Comparison of ENCODE assay signal across 9 cellular contexts in genomic region chr5:56070795-56071539, GRCh38.
A peak's percentile ranks its signal among the peaks of the same experiment; 100 is the strongest.
DNase-seq lines count a peak whose midpoint lies in the region; ATAC-seq, FAIRE-seq and TF ChIP-seq lines count a peak whose summit lies in the region.
"Had no signal": no experiment of that assay in that cellular context is flagged by ENCODE, and none has a peak within 500 bp of the region (broad histone marks: within the 10 kb centered on the region; RNA-seq: fewer than 3 reads in every experiment).

No MANE protein-coding gene starts in this region.

- peak; percentile 65 for ATAC-seq in activated CD8-positive, alpha-beta T cell treated with anti-CD3 and anti-CD28 coated beads for 36 hours

- peak overlapping the region in 1 of 2 donors; percentile 16 for H3K9ac ChIP-seq in kidney (ENCODE audit: low read length in 2 of 2)

- H3K4me1 Mint-ChIP-seq in activated CD4-positive, alpha-beta T cell treated with anti-CD3 and anti-CD28 coated beads, Interleukin-2, amount 10 ng/mL, durations not matched to agents 7 days and 5 days: peaks cover 78% of the 10 kb centered on the region
- peaks cover 52% of the 10 kb centered on the region for H3K4me1 Mint-ChIP-seq in activated CD8-positive, alpha-beta T cell treated with anti-CD3 and anti-CD28 coated beads for 36 hours (ENCODE audit: low read depth)

- peak overlapping the region; percentile 88 for H3K27ac Mint-ChIP-seq in activated CD4-positive, alpha-beta T cell treated with anti-CD3 and anti-CD28 coated beads, Interleukin-2, amount 10 ng/mL, durations not matched to agents 7 days and 5 days
- no peak overlapping the region for H3K27ac Mint-ChIP-seq in activated CD8-positive, alpha-beta T cell treated with anti-CD3 and anti-CD28 coated beads for 36 hours

- peaks cover 16% of the 10 kb centered on the region for H3K36me3 Mint-ChIP-seq in activated CD4-positive, alpha-beta T cell treated with anti-CD3 and anti-CD28 coated beads, Interleukin-2, amount 10 ng/mL, durations not matched to agents 7 days and 5 days (ENCODE audit: low read depth)
- H3K36me3 Mint-ChIP-seq in activated CD8-positive, alpha-beta T cell treated with anti-CD3 and anti-CD28 coated beads for 36 hours (ENCODE audit: low read depth): no peaks in the 10 kb centered on the region

- H3K27ac ChIP-seq in kidney (ENCODE audit: low read depth in 2 of 2, low read length in 2 of 2): peak overlapping the region; percentile 5 to 44
- peak overlapping the region; percentile 87 for H3K27ac ChIP-seq in thymus (ENCODE audit: low read depth)
- peak overlapping the region in 27 of 59 donors; percentile 2 to 71 (median 35) for H3K27ac ChIP-seq in dorsolateral prefrontal cortex

- H3K27me3 Mint-ChIP-seq in activated CD4-positive, alpha-beta T cell treated with anti-CD3 and anti-CD28 coated beads, Interleukin-2, amount 10 ng/mL, durations not matched to agents 7 days and 5 days: no peaks in the 10 kb centered on the region
- no peaks in the 10 kb centered on the region for H3K27me3 Mint-ChIP-seq in activated CD8-positive, alpha-beta T cell treated with anti-CD3 and anti-CD28 coated beads for 36 hours

- intact Hi-C loops in activated CD8-positive, alpha-beta T cell treated with anti-CD3 and anti-CD28 coated beads for 36 hours (cut with micrococcal nuclease): no loop called here
- intact Hi-C loops in kidney (cut with DNase I): no loop called here
- intact Hi-C loops in dorsolateral prefrontal cortex (cut with DNase I): no loop called here

- H3K27me3 ChIP-seq in thymus (ENCODE audit: control insufficient read depth, insufficient read depth): no peaks in the 10 kb centered on the region
- no peaks in the 10 kb centered on the region for H3K27me3 ChIP-seq in dorsolateral prefrontal cortex

- H3K4me3 Mint-ChIP-seq in activated CD4-positive, alpha-beta T cell treated with anti-CD3 and anti-CD28 coated beads, Interleukin-2, amount 10 ng/mL, durations not matched to agents 7 days and 5 days: peak overlapping the region; percentile 58
- no peak overlapping the region for H3K4me3 Mint-ChIP-seq in activated CD8-positive, alpha-beta T cell treated with anti-CD3 and anti-CD28 coated beads for 36 hours

- H3K9me3 ChIP-seq in kidney (ENCODE audit: control insufficient read depth in 1 of 2, low read length in 2 of 2) (no peaks in the 10 kb centered on the region), thymus (ENCODE audit: control insufficient read depth) (no peaks in the 10 kb centered on the region)

- FAIRE-seq in kidney (lab: Jason Lieb, UNC): no peak

- WGBS in thymus: 5% methylated on average over 3 of the region's 3 CpGs

- POLR2A ChIA-PET in activated CD4-positive, alpha-beta T cell treated with anti-CD3 and anti-CD28 coated beads, Interleukin-2, amount 10 ng/mL, durations not matched to agents 7 days and 5 days (lab: Charles Lee): no interaction called here
- POLR2A ChIA-PET in activated CD8-positive, alpha-beta T cell treated with anti-CD3 and anti-CD28 coated beads for 36 hours (lab: Charles Lee): interaction anchor here (1.3 kb wide), 1 partner anchor 12 kb away, joined by 4 read pairs; no protein-coding TSS in a partner anchor

- H3K4me3 ChIP-seq in kidney (ENCODE audit: low read length in 2 of 2) (no peak overlapping the region), thymus (ENCODE audit: low read length) (no peak overlapping the region), dorsolateral prefrontal cortex (no peak overlapping the region)

- peak; percentile 32 for DNase-seq in activated CD4-positive, alpha-beta T cell treated with anti-CD3 and anti-CD28 coated beads, Interleukin-2, amount 10 ng/mL, durations not matched to agents 7 days and 5 days
- DNase-seq in activated CD4-positive, alpha-beta T cell treated with anti-CD3 and anti-CD28 coated beads, Interleukin-2, amount 50 U/mL, for 48 hours: no peak
- no peak for DNase-seq in activated CD8-positive, alpha-beta T cell treated with anti-CD3 and anti-CD28 coated beads for 36 hours
- DNase-seq in kidney (no peak), dorsolateral prefrontal cortex (no peak), UCSD-AML1 (lab: John Stamatoyannopoulos, UW; ENCODE audit: unreplicated experiment) (no peak), H4 (ENCODE audit: low spot score) (no peak)
- DNase-seq: NCI-H2029 had no signal

- H3K4me1 ChIP-seq in kidney (ENCODE audit: control insufficient read depth in 1 of 2, insufficient read depth in 1 of 2, low read depth in 1 of 2, low read length in 2 of 2) (peaks cover 2 to 9% of the 10 kb centered on the region in 2 donors), thymus (ENCODE audit: control insufficient read depth, insufficient read depth, low read length) (peaks cover 2% of the 10 kb centered on the region)

- no peak for TF ChIP-seq CTCF in activated CD8-positive, alpha-beta T cell treated with anti-CD3 and anti-CD28 coated beads for 36 hours (IDR thresholded peaks at IDR 0.05)
- TF ChIP-seq CTCF in kidney (IDR thresholded peaks at IDR 0.05; ENCODE audit: borderline replicate concordance, extremely low read depth, insufficient read depth) (no peak), dorsolateral prefrontal cortex (IDR thresholded peaks at IDR 0.05 in 54 of 56, conservative IDR thresholded peaks at IDR 0.05 in 2 of 56; ENCODE audit: low read depth in 1 of 56, partially characterized antibody in 56 of 56) (no peak)

- CTCF ChIA-PET in activated CD4-positive, alpha-beta T cell treated with anti-CD3 and anti-CD28 coated beads, Interleukin-2, amount 10 ng/mL, durations not matched to agents 7 days and 5 days (lab: Charles Lee): interaction anchor here (1.1 to 1.6 kb wide), 2 partner anchors 21 to 40 kb away, joined by 3 read pairs; no protein-coding TSS in a partner anchor
- CTCF ChIA-PET in activated CD8-positive, alpha-beta T cell treated with anti-CD3 and anti-CD28 coated beads for 36 hours (lab: Charles Lee): interaction anchor here (0.7 to 1.2 kb wide), 3 partner anchors 12 to 134 kb away, joined by 3 to 4 read pairs (median 3); no protein-coding TSS in a partner anchor

- peaks cover 4% of the 10 kb centered on the region for H3K9me3 Mint-ChIP-seq in activated CD4-positive, alpha-beta T cell treated with anti-CD3 and anti-CD28 coated beads, Interleukin-2, amount 10 ng/mL, durations not matched to agents 7 days and 5 days
- H3K9me3 Mint-ChIP-seq in activated CD8-positive, alpha-beta T cell treated with anti-CD3 and anti-CD28 coated beads for 36 hours: no peaks in the 10 kb centered on the region

- H3K36me3 ChIP-seq in kidney (ENCODE audit: control insufficient read depth in 1 of 2, insufficient read depth in 2 of 2, low read length in 2 of 2) (no peaks in the 10 kb centered on the region), thymus (ENCODE audit: control insufficient read depth, insufficient read depth) (no peaks in the 10 kb centered on the region)
